Comparison of ENCODE assay signal across 14 cellular contexts in the genomic region with DNA sequence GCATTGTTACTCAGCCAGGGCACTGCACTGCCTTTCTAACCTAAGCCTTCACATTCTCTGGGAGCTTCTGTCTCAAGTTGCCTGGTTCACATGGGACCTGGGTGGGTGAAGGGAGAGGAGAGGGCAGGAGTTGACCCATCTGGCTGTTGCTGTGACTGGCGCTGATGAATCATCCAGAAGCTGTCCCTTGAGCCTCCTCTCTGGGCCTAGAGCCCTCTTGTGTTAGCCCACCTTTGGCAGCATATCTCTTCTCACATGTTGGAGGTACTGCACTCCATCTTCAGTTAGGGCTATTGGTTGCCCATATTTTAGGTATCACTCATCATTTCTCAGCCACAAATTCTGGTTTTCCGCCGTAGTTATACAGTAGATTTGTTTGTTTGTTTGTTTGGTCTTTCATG. TPM values are rescaled to one million over a fixed set of nuclear protein-coding genes. Genes with fewer than 3 reads are reported as not detected.
DNase-seq lines count a peak whose midpoint lies in the region; ATAC-seq, FAIRE-seq and TF ChIP-seq lines count a peak whose summit lies in the region.
"Had no signal": no experiment of that assay in that cellular context is flagged by ENCODE, and none has a peak within 500 bp of the region (broad histone marks: within the 10 kb centered on the region; RNA-seq: fewer than 3 reads in every experiment).

No MANE protein-coding gene starts in this region.

- TF ChIP-seq CTCF in NB4 (IDR thresholded peaks at IDR 0.05; ENCODE audit: low read depth, low read length), result no peak
- no peak for TF ChIP-seq CTCF in bronchial epithelial cell (IDR thresholded peaks at IDR 0.05; ENCODE audit: insufficient read depth, low read length, severe bottlenecking)

- H3K4me3 Mint-ChIP-seq in natural killer cell treated with Interleukin-12 subunit alpha and Interleukin-12 subunit beta and Interleukin-15 and Interleukin-18, amount 100 ng/mL, for 72 hours, result peak overlapping the region; percentile 14

- no peaks in the 10 kb centered on the region for H3K36me3 ChIP-seq in bronchial epithelial cell (ENCODE audit: control insufficient read depth, insufficient read depth, low read length)

- TF ChIP-seq POLR2A in NB4 (IDR thresholded peaks at IDR 0.05; ENCODE audit: extremely low read depth, insufficient read length), result no peak

- peak overlapping the region in 1 of 2 donors; percentile 5 for H3K27ac Mint-ChIP-seq in natural killer cell treated with Interleukin-12 subunit alpha and Interleukin-12 subunit beta and Interleukin-15 and Interleukin-18, amount 100 ng/mL, for 72 hours

- no peak for FAIRE-seq in bronchial epithelial cell (lab: Jason Lieb, UNC)
- FAIRE-seq: GM12892 had no signal

- peaks cover 5% of the 10 kb centered on the region for H3K36me3 Mint-ChIP-seq in natural killer cell treated with Interleukin-12 subunit alpha and Interleukin-12 subunit beta and Interleukin-15 and Interleukin-18, amount 100 ng/mL, for 72 hours

- CTCF ChIA-PET in HEK293T (lab: Yijun Ruan, JAX), result no interaction called here

- POLR2A ChIA-PET in HEK293T (lab: Yijun Ruan, JAX), result interaction anchor here (2.1 kb wide), 1 partner anchor 20 kb away, joined by 5 read pairs; a partner anchor contains a TSS

- no peaks in the 10 kb centered on the region for H3K27me3 ChIP-seq in bronchial epithelial cell (ENCODE audit: control insufficient read depth, insufficient read depth, low read length)

- peak in 1 of 2 donors; percentile 77 for ATAC-seq in natural killer cell treated with Interleukin-12 subunit alpha and Interleukin-12 subunit beta and Interleukin-15 and Interleukin-18, amount 100 ng/mL, for 72 hours
- ATAC-seq in GM18858 (IDR thresholded peaks at IDR 0.05; ENCODE audit: unreplicated experiment), result no peak
- ATAC-seq: sciatic nerve had no signal

- peaks cover 3% of the 10 kb centered on the region for H3K9me3 Mint-ChIP-seq in natural killer cell treated with Interleukin-12 subunit alpha and Interleukin-12 subunit beta and Interleukin-15 and Interleukin-18, amount 100 ng/mL, for 72 hours

- H3K4me3 ChIP-seq in NB4 (ENCODE audit: low read depth, low read length) (no peak overlapping the region), bronchial epithelial cell (ENCODE audit: low read depth, low read length) (no peak overlapping the region)
- H3K4me3 ChIP-seq: HAP-1, PC-9 had no signal

- DNase-seq in DMS 273 treated with DMSO at 0.1 percent for 48 hours (lab: John Stamatoyannopoulos, UW), result peak; percentile 16
- DNase-seq in NB4 (ENCODE audit: low read depth), result peak; percentile 40
- DNase-seq in bronchial epithelial cell (ENCODE audit: low read depth), result peak; percentile 8
- DNase-seq in natural killer cell treated with Interleukin-12 subunit alpha and Interleukin-12 subunit beta and Interleukin-15 and Interleukin-18, amount 100 ng/mL, for 72 hours (ENCODE audit: low spot score), result no peak
- no peak for DNase-seq in NCI-H345 treated with DMSO at 0.1 percent for 48 hours (lab: John Stamatoyannopoulos, UW; ENCODE audit: unreplicated experiment)
- no peak for DNase-seq in HEK293T (ENCODE audit: extremely low spot score)
- DNase-seq: KG1, naive B cell, PC-9, T1000 had no signal

- H3K27me3 Mint-ChIP-seq in natural killer cell treated with Interleukin-12 subunit alpha and Interleukin-12 subunit beta and Interleukin-15 and Interleukin-18, amount 100 ng/mL, for 72 hours, result no peaks in the 10 kb centered on the region
- H3K27me3 Mint-ChIP-seq: naive B cell had no signal

- peaks cover 56% of the 10 kb centered on the region in 2 donors for H3K4me1 Mint-ChIP-seq in natural killer cell treated with Interleukin-12 subunit alpha and Interleukin-12 subunit beta and Interleukin-15 and Interleukin-18, amount 100 ng/mL, for 72 hours (ENCODE audit: low read depth in 2 of 2)

TF ChIP-seq in HEK293T, 16 proteins besides CTCF, POLR2A, EP300 and RAD21:
- TF ChIP-seq HDGF (IDR thresholded peaks at IDR 0.05; ENCODE audit: borderline replicate concordance), result no peak
- TF ChIP-seq CTBP1 (IDR thresholded peaks at IDR 0.05; ENCODE audit: borderline replicate concordance), result no peak
- no peak for TF ChIP-seq ELF4 (IDR thresholded peaks at IDR 0.05)
- no peak for TF ChIP-seq BHLHE40 (IDR thresholded peaks at IDR 0.05; ENCODE audit: borderline replicate concordance)
- TF ChIP-seq TARDBP (IDR thresholded peaks at IDR 0.05), result no peak
- TF ChIP-seq LEF1 (IDR thresholded peaks at IDR 0.05; ENCODE audit: borderline replicate concordance), result no peak
- TF ChIP-seq FOXK2 (IDR thresholded peaks at IDR 0.05), result no peak
- no peak for TF ChIP-seq SP1 (IDR thresholded peaks at IDR 0.05)
- TF ChIP-seq NFRKB (IDR thresholded peaks at IDR 0.05), result no peak
- TF ChIP-seq ZNF384 (IDR thresholded peaks at IDR 0.05), result no peak
- TF ChIP-seq, protein P1, sequence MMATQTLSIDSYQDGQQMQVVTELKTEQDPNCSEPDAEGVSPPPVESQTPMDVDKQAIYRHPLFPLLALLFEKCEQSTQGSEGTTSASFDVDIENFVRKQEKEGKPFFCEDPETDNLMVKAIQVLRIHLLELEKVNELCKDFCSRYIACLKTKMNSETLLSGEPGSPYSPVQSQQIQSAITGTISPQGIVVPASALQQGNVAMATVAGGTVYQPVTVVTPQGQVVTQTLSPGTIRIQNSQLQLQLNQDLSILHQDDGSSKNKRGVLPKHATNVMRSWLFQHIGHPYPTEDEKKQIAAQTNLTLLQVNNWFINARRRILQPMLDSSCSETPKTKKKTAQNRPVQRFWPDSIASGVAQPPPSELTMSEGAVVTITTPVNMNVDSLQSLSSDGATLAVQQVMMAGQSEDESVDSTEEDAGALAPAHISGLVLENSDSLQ (IDR thresholded peaks at IDR 0.05), result no peak
- no peak for TF ChIP-seq ARNT (IDR thresholded peaks at IDR 0.05)
- TF ChIP-seq L3MBTL2 (conservative IDR thresholded peaks at IDR 0.05), result no peak
- TF ChIP-seq FOXM1 (IDR thresholded peaks at IDR 0.05; ENCODE audit: borderline replicate concordance), result no peak
- no peak for TF ChIP-seq SUZ12 (IDR thresholded peaks at IDR 0.05)
TF ChIP-seq in HEK293T: peak in this region for 0.

RNA-seq across cellular contexts. Expression of a gene that starts 19.8 kb away (rescaled TPM):
- total RNA-seq in bronchial epithelial cell, result 63.0 and 78.2 TPM in 2 replicates
- total RNA-seq in natural killer cell treated with Interleukin-12 subunit alpha and Interleukin-12 subunit beta and Interleukin-15 and Interleukin-18, amount 100 ng/mL, for 72 hours, result 10 to 100 TPM; 62.1 to 68.6 TPM

Comparison
In these comparisons a context has a peak if more than half of its experiments do, and no peak if none do; other contexts are left out.
1. DNase-seq: peak in DMS 273 treated with DMSO at 0.1 percent for 48 hours (single experiment), NB4 (single experiment) and bronchial epithelial cell (single experiment); none in natural killer cell treated with Interleukin-12 subunit alpha and Interleukin-12 subunit beta and Interleukin-15 and Interleukin-18, amount 100 ng/mL, for 72 hours (single experiment), NCI-H345 treated with DMSO at 0.1 percent for 48 hours (single experiment) and HEK293T (single experiment).